ENCODE assay signal across 19 cellular contexts in the genomic region with DNA sequence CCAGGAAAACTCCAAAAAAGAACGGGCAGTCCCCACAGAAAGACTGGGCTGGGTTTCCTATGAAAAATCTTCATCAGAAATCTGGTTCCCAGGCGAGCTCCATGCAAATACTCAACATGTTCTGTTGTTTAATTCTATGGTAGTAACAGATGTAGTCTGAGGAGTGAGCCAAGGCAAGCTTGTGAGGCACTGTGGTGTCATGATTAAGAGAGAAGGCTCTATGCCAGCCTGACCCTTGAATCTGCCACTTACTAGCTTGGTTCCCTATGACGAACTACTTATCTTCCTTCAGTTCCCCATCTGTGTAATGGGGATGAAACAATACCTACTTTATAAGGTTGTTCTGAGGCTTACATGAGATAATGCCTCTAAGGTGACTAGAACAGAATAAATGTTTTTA. TPM values are rescaled to one million over a fixed set of nuclear protein-coding genes. Genes with fewer than 3 reads are reported as not detected.
DNase-seq lines count a peak whose midpoint lies in the region; ATAC-seq, FAIRE-seq and TF ChIP-seq lines count a peak whose summit lies in the region.
"Had no signal": no experiment of that assay in that cellular context is flagged by ENCODE, and none has a peak within 500 bp of the region (broad histone marks: within the 10 kb centered on the region; RNA-seq: fewer than 3 reads in every experiment).

No MANE protein-coding gene starts in this region.

- H3K9ac ChIP-seq in fibroblast of lung (ENCODE audit: insufficient read depth, low read length), result no peak overlapping the region

- POLR2A ChIA-PET in activated CD4-positive, alpha-beta memory T cell treated with anti-CD3 and anti-CD28 coated beads, Interleukin-2, amount 10 ng/mL, durations not matched to agents 7 days and 5 days (lab: Charles Lee), result no interaction called here

- H2AFZ ChIP-seq in fibroblast of lung (ENCODE audit: low read length), result no peak overlapping the region
- H2AFZ ChIP-seq: PC-9 had no signal

- no peaks in the 10 kb centered on the region for H3K9me3 Mint-ChIP-seq in stimulated activated effector memory CD8-positive, alpha-beta T cell treated with anti-CD3 and anti-CD28 coated beads, Interleukin-12 subunit alpha, Interleukin-12 subunit beta, amount 100 ng/mL, for 72 hours
- no peaks in the 10 kb centered on the region for H3K9me3 Mint-ChIP-seq in activated CD4-positive, alpha-beta memory T cell treated with anti-CD3 and anti-CD28 coated beads, Interleukin-2, amount 10 ng/mL, durations not matched to agents 7 days and 5 days
- H3K9me3 Mint-ChIP-seq: CD4-positive, alpha-beta memory T cell had no signal

- DNase-seq in HTR-8/SVneo (ENCODE audit: insufficient read length, low spot score) (no peak), WERI-Rb-1 (no peak), fibroblast of lung (ENCODE audit: low read depth in 2 of 2) (peak; percentile 31 to 42), NCI-H510A (lab: John Stamatoyannopoulos, UW) (no peak), SK-N-DZ (ENCODE audit: low spot score) (no peak)
- DNase-seq in stimulated activated effector memory CD8-positive, alpha-beta T cell treated with anti-CD3 and anti-CD28 coated beads, Interleukin-12 subunit alpha, Interleukin-12 subunit beta, amount 100 ng/mL, for 72 hours (ENCODE audit: low spot score in 2 of 2), result no peak
- DNase-seq in activated CD4-positive, alpha-beta memory T cell treated with anti-CD3 and anti-CD28 coated beads, Interleukin-2, amount 10 ng/mL, durations not matched to agents 7 days and 5 days, result no peak
- DNase-seq: BE2C; CD4-positive, alpha-beta memory T cell; GF-D8; HCEC 1CT; MV-4-11; NCI-H1417 treated with DMSO at 0.1 percent for 48 hours; NCI-H2081; NCI-H2227 treated with DMSO at 0.1 percent for 48 hours; NCI-H69; PC-9 had no signal

- no peaks in the 10 kb centered on the region for H3K36me3 Mint-ChIP-seq in stimulated activated effector memory CD8-positive, alpha-beta T cell treated with anti-CD3 and anti-CD28 coated beads, Interleukin-12 subunit alpha, Interleukin-12 subunit beta, amount 100 ng/mL, for 72 hours
- H3K36me3 Mint-ChIP-seq in activated CD4-positive, alpha-beta memory T cell treated with anti-CD3 and anti-CD28 coated beads, Interleukin-2, amount 10 ng/mL, durations not matched to agents 7 days and 5 days (ENCODE audit: low read depth), result no peaks in the 10 kb centered on the region

- FAIRE-seq in HTR-8/SVneo (lab: Jason Lieb, UNC), result peak; percentile 38
- FAIRE-seq: GM19239 had no signal

- H4K20me1 ChIP-seq in fibroblast of lung (ENCODE audit: control insufficient read depth, extremely low read depth, insufficient read depth, low read length), result no peaks in the 10 kb centered on the region

- H3K9me3 ChIP-seq in WERI-Rb-1 (ENCODE audit: severe bottlenecking) (no peaks in the 10 kb centered on the region), fibroblast of lung (ENCODE audit: control insufficient read depth, insufficient read depth, low read depth, low read length) (no peaks in the 10 kb centered on the region)
- H3K9me3 ChIP-seq: BE2C had no signal

- peaks cover 5% of the 10 kb centered on the region for H3K4me1 ChIP-seq in fibroblast of lung (ENCODE audit: control insufficient read depth, extremely low read depth, insufficient read depth, low read length)

- peak overlapping the region; percentile 64 for H3K27ac Mint-ChIP-seq in stimulated activated effector memory CD8-positive, alpha-beta T cell treated with anti-CD3 and anti-CD28 coated beads, Interleukin-12 subunit alpha, Interleukin-12 subunit beta, amount 100 ng/mL, for 72 hours
- H3K27ac Mint-ChIP-seq in activated CD4-positive, alpha-beta memory T cell treated with anti-CD3 and anti-CD28 coated beads, Interleukin-2, amount 10 ng/mL, durations not matched to agents 7 days and 5 days, result no peak overlapping the region
- H3K27ac Mint-ChIP-seq: CD4-positive, alpha-beta memory T cell had no signal

- peaks cover 8% of the 10 kb centered on the region for H3K36me3 ChIP-seq in WERI-Rb-1
- H3K36me3 ChIP-seq in fibroblast of lung (ENCODE audit: control insufficient read depth, insufficient read depth, low read length), result no peaks in the 10 kb centered on the region
- H3K36me3 ChIP-seq: BE2C had no signal

- H3K27ac ChIP-seq in WERI-Rb-1, result peak overlapping the region; percentile 69
- H3K27ac ChIP-seq in fibroblast of lung (ENCODE audit: insufficient read depth, low read length), result no peak overlapping the region
- H3K27ac ChIP-seq: PC-9 had no signal

- no peaks in the 10 kb centered on the region for H3K79me2 ChIP-seq in fibroblast of lung (ENCODE audit: control insufficient read depth, insufficient read depth, low read length)

- ATAC-seq in stimulated activated effector memory CD8-positive, alpha-beta T cell treated with anti-CD3 and anti-CD28 coated beads, Interleukin-12 subunit alpha, Interleukin-12 subunit beta, amount 100 ng/mL, for 72 hours, result no peak

- no peak overlapping the region for H3K4me3 Mint-ChIP-seq in stimulated activated effector memory CD8-positive, alpha-beta T cell treated with anti-CD3 and anti-CD28 coated beads, Interleukin-12 subunit alpha, Interleukin-12 subunit beta, amount 100 ng/mL, for 72 hours
- H3K4me3 Mint-ChIP-seq in activated CD4-positive, alpha-beta memory T cell treated with anti-CD3 and anti-CD28 coated beads, Interleukin-2, amount 10 ng/mL, durations not matched to agents 7 days and 5 days, result no peak overlapping the region
- H3K4me3 Mint-ChIP-seq: CD4-positive, alpha-beta memory T cell had no signal

- CTCF ChIA-PET in activated CD4-positive, alpha-beta memory T cell treated with anti-CD3 and anti-CD28 coated beads, Interleukin-2, amount 10 ng/mL, durations not matched to agents 7 days and 5 days (lab: Charles Lee), result interaction anchor here (0.7 kb wide), 1 partner anchor 158 kb away, joined by 4 read pairs; no protein-coding TSS in a partner anchor

- no peak overlapping the region for H3K4me3 ChIP-seq in WERI-Rb-1 (ENCODE audit: low read depth, low read length)
- H3K4me3 ChIP-seq in fibroblast of lung (replicated peaks in 1 of 4; ENCODE audit: control extremely low read depth in 1 of 4, insufficient read depth in 1 of 4, low read depth in 3 of 4, low read length in 4 of 4), result no peak overlapping the region
- H3K4me3 ChIP-seq: PC-9 had no signal

- H3K27me3 Mint-ChIP-seq in activated CD4-positive, alpha-beta memory T cell treated with anti-CD3 and anti-CD28 coated beads, Interleukin-2, amount 10 ng/mL, durations not matched to agents 7 days and 5 days, result no peaks in the 10 kb centered on the region
- H3K27me3 Mint-ChIP-seq: CD4-positive, alpha-beta memory T cell had no signal

- TF ChIP-seq CTCF in WERI-Rb-1 (IDR thresholded peaks at IDR 0.05; ENCODE audit: low read depth, low read length) (no peak), fibroblast of lung (conservative IDR thresholded peaks at IDR 0.05 in 1 of 2, IDR thresholded peaks at IDR 0.05 in 1 of 2; ENCODE audit: low read depth in 1 of 2, low read length in 2 of 2) (no peak)

- no peak overlapping the region for H3K4me2 ChIP-seq in fibroblast of lung (ENCODE audit: extremely low read depth, insufficient read depth, low read length)
- H3K4me2 ChIP-seq: PC-9 had no signal

- H3K4me1 Mint-ChIP-seq in stimulated activated effector memory CD8-positive, alpha-beta T cell treated with anti-CD3 and anti-CD28 coated beads, Interleukin-12 subunit alpha, Interleukin-12 subunit beta, amount 100 ng/mL, for 72 hours, result peaks cover 12% of the 10 kb centered on the region
- peaks cover 13% of the 10 kb centered on the region for H3K4me1 Mint-ChIP-seq in activated CD4-positive, alpha-beta memory T cell treated with anti-CD3 and anti-CD28 coated beads, Interleukin-2, amount 10 ng/mL, durations not matched to agents 7 days and 5 days
- H3K4me1 Mint-ChIP-seq: CD4-positive, alpha-beta memory T cell had no signal

- no peaks in the 10 kb centered on the region for H3K27me3 ChIP-seq in WERI-Rb-1 (ENCODE audit: insufficient read depth, low read depth, severe bottlenecking)
- H3K27me3 ChIP-seq in fibroblast of lung (ENCODE audit: control insufficient read depth, insufficient read depth, low read length), result no peaks in the 10 kb centered on the region
- H3K27me3 ChIP-seq: BE2C had no signal

RNA-seq across cellular contexts. Expression of a gene that starts 10.6 kb away (rescaled TPM):
- 8.5 and 9.6 TPM in 2 replicates for total RNA-seq in fibroblast of lung
- polyA plus RNA-seq in fibroblast of lung, result 11.0 and 12.0 TPM in 2 replicates
- 10.3 and 11.6 TPM in 2 replicates for polyA plus RNA-seq in fibroblast of lung (2012)
- polyA minus RNA-seq in fibroblast of lung (ENCODE audit: low replicate concordance), result 73.4 and 92.5 TPM in 2 replicates
- total RNA-seq in activated CD4-positive, alpha-beta memory T cell treated with anti-CD3 and anti-CD28 coated beads, Interleukin-2, amount 10 ng/mL, durations not matched to agents 7 days and 5 days, result 10 to 100 TPM; 10.5 to 16.1 TPM
- 6.2 and 20.3 TPM in 2 replicates for polyA plus RNA-seq in SK-N-DZ (2014; cell fraction: cytosol; rRNA removed)
- polyA plus RNA-seq in SK-N-DZ (2014; cell fraction: nucleus; rRNA removed), result 35.5 and 76.9 TPM in 2 replicates

RNA-seq across cellular contexts. Expression of a gene that starts 10.8 kb away (rescaled TPM):
- 13.7 and 20.5 TPM in 2 replicates for total RNA-seq in fibroblast of lung
- 12.4 and 14.4 TPM in 2 replicates for polyA plus RNA-seq in fibroblast of lung
- polyA plus RNA-seq in fibroblast of lung (2012), result 16.9 and 18.1 TPM in 2 replicates
- 24.2 and 31.3 TPM in 2 replicates for polyA minus RNA-seq in fibroblast of lung (ENCODE audit: low replicate concordance)
- total RNA-seq in activated CD4-positive, alpha-beta memory T cell treated with anti-CD3 and anti-CD28 coated beads, Interleukin-2, amount 10 ng/mL, durations not matched to agents 7 days and 5 days, result 10 to 100 TPM; 18.1 to 18.4 TPM
- polyA plus RNA-seq in SK-N-DZ (2014; cell fraction: cytosol; rRNA removed), result 50.7 and 50.8 TPM in 2 replicates
- 37.9 and 41.5 TPM in 2 replicates for polyA plus RNA-seq in SK-N-DZ (2014; cell fraction: nucleus; rRNA removed)

RNA-seq across cellular contexts. Expression of a gene that starts 39.0 kb away (rescaled TPM):
- not detected in 2 replicates for total RNA-seq in fibroblast of lung
- not detected in 2 replicates for polyA plus RNA-seq in fibroblast of lung
- polyA plus RNA-seq in fibroblast of lung (2012), result not detected in 2 replicates
- polyA minus RNA-seq in fibroblast of lung (ENCODE audit: low replicate concordance), result not detected in 2 replicates
- total RNA-seq in activated CD4-positive, alpha-beta memory T cell treated with anti-CD3 and anti-CD28 coated beads, Interleukin-2, amount 10 ng/mL, durations not matched to agents 7 days and 5 days, result not detected
- polyA plus RNA-seq in SK-N-DZ (2014; cell fraction: cytosol; rRNA removed), result 1.8 and 2.9 TPM in 2 replicates
- polyA plus RNA-seq in SK-N-DZ (2014; cell fraction: nucleus; rRNA removed), result 0.97 and 1.2 TPM in 2 replicates
- total RNA-seq: CD4-positive, alpha-beta memory T cell; HT-29; PC-9 had no signal
- polyA plus RNA-seq: CD4-positive, alpha-beta memory T cell had no signal

Comparison
In these comparisons a context has a peak if more than half of its experiments do, and no peak if none do; other contexts are left out.
1. DNase-seq: peak in fibroblast of lung (2 of 2); none in HTR-8/SVneo (single experiment), WERI-Rb-1 (single experiment), stimulated activated effector memory CD8-positive, alpha-beta T cell treated with anti-CD3 and anti-CD28 coated beads, Interleukin-12 subunit alpha, Interleukin-12 subunit beta, amount 100 ng/mL, for 72 hours (0 of 2), activated CD4-positive, alpha-beta memory T cell treated with anti-CD3 and anti-CD28 coated beads, Interleukin-2, amount 10 ng/mL, durations not matched to agents 7 days and 5 days (single experiment), NCI-H510A (single experiment) and SK-N-DZ (single experiment).